In the genomic region with DNA sequence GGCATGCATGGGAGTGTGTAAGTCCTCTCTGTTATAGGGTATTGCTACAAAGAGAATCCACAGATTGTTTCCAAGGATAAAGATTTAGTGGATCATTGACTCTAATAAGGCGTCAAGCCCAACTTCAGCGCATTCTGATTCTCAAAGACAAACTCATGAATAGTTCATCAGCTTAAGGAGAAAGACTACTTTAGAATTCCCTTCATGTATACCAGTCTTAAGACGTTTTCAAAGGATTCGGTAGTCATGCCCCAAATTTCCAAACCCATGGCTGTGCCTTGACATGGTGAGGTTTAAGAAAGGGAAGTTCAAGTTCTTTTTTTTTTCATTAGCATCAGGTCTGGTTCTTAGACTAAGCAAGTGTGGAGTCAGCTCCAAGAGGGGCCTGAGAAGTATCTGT, we compare ENCODE assay signal across 20 cellular contexts. TPM values are rescaled to one million over a fixed set of nuclear protein-coding genes. Genes with fewer than 3 reads are reported as not detected.
A peak's percentile ranks its signal among the peaks of the same experiment; 100 is the strongest.
DNase-seq lines count a peak whose midpoint lies in the region; ATAC-seq, FAIRE-seq and TF ChIP-seq lines count a peak whose summit lies in the region.
"Had no signal": no experiment of that assay in that cellular context is flagged by ENCODE, and none has a peak within 500 bp of the region (broad histone marks: within the 10 kb centered on the region; RNA-seq: fewer than 3 reads in every experiment).

No MANE protein-coding gene starts in this region.

- H3K27ac Mint-ChIP-seq in T-helper 17 cell = peak overlapping the region; percentile 27
- H3K27ac Mint-ChIP-seq in nephron progenitor cell = peak overlapping the region; percentile 24
- H3K27ac Mint-ChIP-seq in naive thymus-derived CD8-positive, alpha-beta T cell = no peak overlapping the region
- H3K27ac Mint-ChIP-seq: CD4-positive, CD25-positive, alpha-beta regulatory T cell had no signal

- ATAC-seq in T-helper 17 cell = no peak
- no peak for ATAC-seq in naive thymus-derived CD8-positive, alpha-beta T cell
- ATAC-seq: GM12878 had no signal

- peaks cover 15% of the 10 kb centered on the region for H3K9me3 Mint-ChIP-seq in nephron progenitor cell
- H3K9me3 Mint-ChIP-seq in naive thymus-derived CD8-positive, alpha-beta T cell = no peaks in the 10 kb centered on the region
- H3K9me3 Mint-ChIP-seq: CD8-positive, alpha-beta memory T cell had no signal

- no peak overlapping the region for H3K4me3 Mint-ChIP-seq in T-helper 17 cell
- H3K4me3 Mint-ChIP-seq in nephron progenitor cell = no peak overlapping the region
- H3K4me3 Mint-ChIP-seq in naive thymus-derived CD8-positive, alpha-beta T cell = no peak overlapping the region
- H3K4me3 Mint-ChIP-seq: CD4-positive, CD25-positive, alpha-beta regulatory T cell; CD8-positive, alpha-beta memory T cell had no signal

- H3K9me3 ChIP-seq in T-helper 17 cell (ENCODE audit: control insufficient read depth, low read length, poor library complexity, severe bottlenecking) = no peaks in the 10 kb centered on the region
- H3K9me3 ChIP-seq: BE2C, HAP-1 had no signal

- POLR2A ChIA-PET in naive thymus-derived CD8-positive, alpha-beta T cell (lab: Charles Lee) = interaction anchor here (0.7 kb wide), 1 partner anchor 377 kb away, joined by 4 read pairs; no protein-coding TSS in a partner anchor

- H3K27me3 Mint-ChIP-seq in T-helper 17 cell = peaks cover 29% of the 10 kb centered on the region
- no peaks in the 10 kb centered on the region for H3K27me3 Mint-ChIP-seq in nephron progenitor cell (ENCODE audit: low read depth, poor library complexity)
- H3K27me3 Mint-ChIP-seq in naive thymus-derived CD8-positive, alpha-beta T cell = peaks cover 0 to 4% (median 3%) of the 10 kb centered on the region in 5 donors

- no peaks in the 10 kb centered on the region for H3K36me3 Mint-ChIP-seq in T-helper 17 cell (ENCODE audit: low read depth)
- no peaks in the 10 kb centered on the region for H3K36me3 Mint-ChIP-seq in nephron progenitor cell (ENCODE audit: low read depth)
- peaks cover 0 to 2% (median 0%) of the 10 kb centered on the region in 3 donors for H3K36me3 Mint-ChIP-seq in naive thymus-derived CD8-positive, alpha-beta T cell
- H3K36me3 Mint-ChIP-seq: CD4-positive, CD25-positive, alpha-beta regulatory T cell; CD8-positive, alpha-beta memory T cell had no signal

- no peak for TF ChIP-seq CTCF in nephron progenitor cell (IDR thresholded peaks at IDR 0.05)

- FAIRE-seq in urothelium cell line (lab: Jason Lieb, UNC) = no peak
- FAIRE-seq: GM12878 had no signal

- no peaks in the 10 kb centered on the region for H3K4me1 Mint-ChIP-seq in T-helper 17 cell
- peaks cover 19% of the 10 kb centered on the region for H3K4me1 Mint-ChIP-seq in nephron progenitor cell
- no peaks in the 10 kb centered on the region for H3K4me1 Mint-ChIP-seq in naive thymus-derived CD8-positive, alpha-beta T cell
- H3K4me1 Mint-ChIP-seq: CD8-positive, alpha-beta memory T cell had no signal

- DNase-seq in Ammon's horn (ENCODE audit: low spot score) (peak; percentile 35), T-helper 17 cell (no peak), globus pallidus (ENCODE audit: low spot score) (peak; percentile 58), nephron progenitor cell (no peak), NCI-H2227 treated with DMSO at 0.1 percent for 48 hours (lab: John Stamatoyannopoulos, UW) (no peak), urothelium cell line (ENCODE audit: low spot score) (no peak)
- DNase-seq in activated naive CD4-positive, alpha-beta T cell treated with anti-CD3 and anti-CD28 coated beads, Interleukin-2, amount 50 U/mL, for 16 hours = no peak
- no peak for DNase-seq in naive thymus-derived CD8-positive, alpha-beta T cell
- DNase-seq: BE2C; C1 segment of cervical spinal cord; CD4-positive, CD25-positive, alpha-beta regulatory T cell; CD8-positive, alpha-beta memory T cell; COR-L47; DMS 273 treated with DMSO at 0.1 percent for 48 hours; DMS53; DND-41; EL; GM23248 had no signal

RNA-seq across cellular contexts. Expression of a gene that starts 46.6 kb away (rescaled TPM):
- total RNA-seq in T-helper 17 cell = 100 to 1,000 TPM; 141 to 184 TPM
- 100 to 1,000 TPM; 423 to 430 TPM for total RNA-seq in naive thymus-derived CD8-positive, alpha-beta T cell
- polyA plus RNA-seq in naive thymus-derived CD8-positive, alpha-beta T cell = 100 to 1,000 TPM; 267 to 388 (median 387) TPM

Comparison
In these comparisons a context has a peak if more than half of its experiments do, and no peak if none do; other contexts are left out.
1. DNase-seq: peak in Ammon's horn (single experiment) and globus pallidus (single experiment); none in T-helper 17 cell (0 of 3), nephron progenitor cell (single experiment), activated naive CD4-positive, alpha-beta T cell treated with anti-CD3 and anti-CD28 coated beads, Interleukin-2, amount 50 U/mL, for 16 hours (single experiment), naive thymus-derived CD8-positive, alpha-beta T cell (0 of 10), NCI-H2227 treated with DMSO at 0.1 percent for 48 hours (single experiment) and urothelium cell line (single experiment).
2. H3K27ac Mint-ChIP-seq: peak in T-helper 17 cell (single experiment) and nephron progenitor cell (single experiment); none in naive thymus-derived CD8-positive, alpha-beta T cell (0 of 10).